13 cellular contexts compared by ENCODE assay signal in the genomic region with DNA sequence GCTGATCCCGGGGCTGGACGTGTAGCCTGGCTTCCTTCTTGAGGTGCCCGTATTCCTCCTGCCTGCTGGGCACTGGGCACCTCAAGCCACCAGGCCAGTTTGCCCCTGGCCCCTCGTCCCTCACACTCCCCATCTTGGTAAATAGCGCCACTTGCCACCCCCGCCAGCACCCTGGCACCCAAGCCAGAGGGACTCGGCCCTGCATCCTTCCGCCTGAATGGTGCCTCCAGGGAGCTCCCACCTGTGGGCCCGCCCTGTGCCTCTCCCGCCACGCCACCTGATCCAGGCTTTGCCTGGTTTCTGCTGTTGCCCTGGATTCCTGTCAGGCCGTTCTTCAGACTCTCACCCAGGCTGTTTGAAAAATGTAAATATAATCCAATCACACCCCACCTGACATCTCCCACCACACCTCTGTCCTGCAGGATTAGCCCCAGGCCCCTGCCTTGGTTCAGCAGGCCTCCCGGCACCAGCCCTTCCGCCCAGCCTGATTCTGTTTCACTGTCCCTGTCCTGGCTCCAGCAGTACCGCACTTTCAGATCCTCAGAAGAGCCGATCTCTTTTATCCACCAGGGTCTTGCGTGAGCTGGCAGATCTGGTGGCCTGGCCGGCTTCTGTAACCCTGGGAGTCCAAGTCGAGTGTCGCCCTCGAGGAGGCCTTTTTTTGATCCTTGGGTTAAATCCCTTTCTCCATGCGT.
"Had no signal": no experiment of that assay in that cellular context is flagged by ENCODE, and none has a peak within 500 bp of the region (broad histone marks: within the 10 kb centered on the region; RNA-seq: fewer than 3 reads in every experiment).

No MANE protein-coding gene starts in this region.

- H3K27me3 Mint-ChIP-seq: activated CD8-positive, alpha-beta memory T cell treated with anti-CD3 and anti-CD28 coated beads, Interleukin-2, amount 10 ng/mL, durations not matched to agents 7 days and 5 days; natural killer cell treated with Interleukin-12 subunit alpha and Interleukin-12 subunit beta and Interleukin-15 and Interleukin-18, amount 100 ng/mL, for 72 hours had no signal

- H3K27ac Mint-ChIP-seq: activated CD8-positive, alpha-beta memory T cell treated with anti-CD3 and anti-CD28 coated beads, Interleukin-2, amount 10 ng/mL, durations not matched to agents 7 days and 5 days; natural killer cell treated with Interleukin-12 subunit alpha and Interleukin-12 subunit beta and Interleukin-15 and Interleukin-18, amount 100 ng/mL, for 72 hours had no signal

- H3K9me3 Mint-ChIP-seq: natural killer cell treated with Interleukin-12 subunit alpha and Interleukin-12 subunit beta and Interleukin-15 and Interleukin-18, amount 100 ng/mL, for 72 hours had no signal

- H3K4me3 ChIP-seq: cardiac muscle cell, colonic mucosa, thyroid gland had no signal

- H3K4me3 Mint-ChIP-seq: activated CD8-positive, alpha-beta memory T cell treated with anti-CD3 and anti-CD28 coated beads, Interleukin-2, amount 10 ng/mL, durations not matched to agents 7 days and 5 days; natural killer cell treated with Interleukin-12 subunit alpha and Interleukin-12 subunit beta and Interleukin-15 and Interleukin-18, amount 100 ng/mL, for 72 hours had no signal

- ATAC-seq: activated CD8-positive, alpha-beta memory T cell treated with anti-CD3 and anti-CD28 coated beads, Interleukin-2, amount 10 ng/mL, durations not matched to agents 7 days and 5 days had no signal

- H3K4me1 Mint-ChIP-seq: activated CD8-positive, alpha-beta memory T cell treated with anti-CD3 and anti-CD28 coated beads, Interleukin-2, amount 10 ng/mL, durations not matched to agents 7 days and 5 days had no signal

- DNase-seq: activated CD4-positive, alpha-beta T cell treated with anti-CD3 and anti-CD28 coated beads, Interleukin-2, amount 50 U/mL, for 48 hours; activated CD4-positive, CD25-positive, alpha-beta regulatory T cell treated with anti-CD3 and anti-CD28 coated beads, Interleukin-2, amount 50 U/mL, for 72 hours; activated CD8-positive, alpha-beta memory T cell treated with anti-CD3 and anti-CD28 coated beads, Interleukin-2, amount 10 ng/mL, durations not matched to agents 7 days and 5 days; activated T-cell treated with anti-CD3 and anti-CD28 coated beads, Interleukin-2, amount 50 U/mL, for 48 hours; colonic mucosa; effector CD4-positive, alpha-beta T cell; hippocampal formation; stimulated activated CD4-positive, alpha-beta T cell treated with anti-CD3 and anti-CD28 coated beads, Interleukin-15, amount 100 ng/mL, for 24 hours; stimulated activated CD4-positive, alpha-beta T cell treated with anti-CD3 and anti-CD28 coated beads, Interleukin-4, amount 100 ng/mL, for 4 hours; SW 1271; thyroid gland had no signal
